Comparison of ENCODE assay signal across 7 cellular contexts in genomic region chr14:60164717-60165546, GRCh38. TPM values are rescaled to one million over a fixed set of nuclear protein-coding genes. Genes with fewer than 3 reads are reported as not detected.
DNase-seq lines count a peak whose midpoint lies in the region; ATAC-seq, FAIRE-seq and TF ChIP-seq lines count a peak whose summit lies in the region.

Gene DHRS7, minus strand, starts transcription at chr14:60165398. Its CDS starts 89 bp downstream, at chr14:60165309.

- TF ChIP-seq CTCF in astrocyte of the cerebellum (IDR thresholded peaks at IDR 0.05; ENCODE audit: low read depth, low read length, missing control alignments): no peak

- TF ChIP-seq POLR2A in GM12891 (IDR thresholded peaks at IDR 0.05; ENCODE audit: low read depth, low read length): peak; percentile 51

- peak; percentile 92 for FAIRE-seq in GM12891 (lab: Jason Lieb, UNC)

- intact Hi-C loops in sciatic nerve (cut with DNase I): no loop called here

- ATAC-seq in HG02623 (IDR thresholded peaks at IDR 0.05; ENCODE audit: unreplicated experiment): peak; percentile 85
- ATAC-seq in sciatic nerve: peak; percentile 97

- in situ Hi-C loops in astrocyte of the cerebellum (cut with HindIII; ENCODE audit: low sequenced_read_pairs): no loop called here

- peak within 1 kb of the TSS; percentile 55 for H3K4me3 ChIP-seq in astrocyte of the cerebellum (ENCODE audit: low read depth, low read length)

- peak; percentile 65 for DNase-seq in GM12891 (ENCODE audit: insufficient read length, low spot score)
- DNase-seq in NCI-H1105 (lab: John Stamatoyannopoulos, UW): peak; percentile 81
- peak; percentile 50 for DNase-seq in T-helper 22 cell (ENCODE audit: low read depth)
- DNase-seq in astrocyte of the cerebellum (ENCODE audit: low read depth): peak; percentile 41
- DNase-seq in hypothalamus (lab: John Stamatoyannopoulos, UW): peak; percentile 30 to 94 (median 75)
- DNase-seq in sciatic nerve (ENCODE audit: low spot score): peak; percentile 90

TF ChIP-seq in GM12891, 5 proteins besides CTCF, POLR2A, EP300 and RAD21:
- TF ChIP-seq POLR2AphosphoS5 (IDR thresholded peaks at IDR 0.05; ENCODE audit: low read depth, low read length): peak; percentile 73
- TF ChIP-seq TAF1 (IDR thresholded peaks at IDR 0.05; ENCODE audit: low read depth, low read length): peak; percentile 32
- peak; percentile 39; the same call in 1 of the 2 replicates for TF ChIP-seq POU2F2 (IDR thresholded peaks at IDR 0.05; ENCODE audit: low read depth, low read length)
- no peak for TF ChIP-seq SPI1 (IDR thresholded peaks at IDR 0.05; ENCODE audit: low read depth, low read length)

RNA-seq across cellular contexts. Expression of gene DHRS7, which starts in this region (rescaled TPM):
- polyA plus RNA-seq in GM12891 (2012; ENCODE audit: low read depth, missing spikeins): 60.9 TPM
- total RNA-seq in sciatic nerve: 73.5 TPM

Comparison
In these comparisons a context has a peak if more than half of its experiments do, and no peak if none do; other contexts are left out.
1. Peak in every context shown above with its lines: DNase-seq, ATAC-seq and H3K4me3 ChIP-seq.